In the genomic region with DNA sequence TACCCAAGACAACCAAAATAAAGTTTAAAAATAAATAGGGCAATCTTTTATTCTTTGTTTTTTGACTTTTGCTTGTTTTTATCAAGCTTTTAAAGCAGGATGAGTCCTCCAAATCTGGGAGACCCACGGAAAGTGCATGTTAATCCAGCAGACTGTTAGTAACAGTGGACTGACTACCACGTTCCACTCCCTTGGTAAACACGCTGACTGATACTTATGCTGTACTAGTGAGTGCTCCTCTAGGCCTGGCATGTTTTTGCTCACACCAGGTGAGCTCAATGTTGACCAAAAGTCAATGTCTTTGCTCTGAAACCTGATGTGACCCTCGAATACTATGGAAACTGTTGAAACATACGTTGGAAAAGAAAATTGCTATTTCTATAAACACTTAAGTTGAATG, we compare ENCODE assay signal across 17 cellular contexts.
DNase-seq lines count a peak whose midpoint lies in the region; ATAC-seq and TF ChIP-seq lines count a peak whose summit lies in the region.
"Had no signal": no experiment of that assay in that cellular context is flagged by ENCODE, and none has a peak within 500 bp of the region (broad histone marks: within the 10 kb centered on the region; RNA-seq: fewer than 3 reads in every experiment).

No MANE protein-coding gene starts in this region.

- ATAC-seq in foreskin keratinocyte (no peak), GM21390 (IDR thresholded peaks at IDR 0.05; ENCODE audit: unreplicated experiment) (no peak)

- WGBS in endodermal cell (ENCODE audit: insufficient coverage in 1 of 2, insufficient read length in 1 of 2), 2 experiments = 93 to 95% methylated on average over 5 of the region's 5 CpGs

- H3K4me3 Mint-ChIP-seq in endodermal cell = no peak overlapping the region
- no peak overlapping the region for H3K4me3 Mint-ChIP-seq in progenitor cell of endocrine pancreas (ENCODE audit: low read depth)
- H3K4me3 Mint-ChIP-seq: IgD-negative memory B cell had no signal

- H3K4me1 ChIP-seq in endodermal cell (ENCODE audit: control insufficient read depth, insufficient read depth, low read length) (peaks cover under 1% of the 10 kb centered on the region), foreskin keratinocyte (no peaks in the 10 kb centered on the region)

- H3K4me3 ChIP-seq in endodermal cell (ENCODE audit: low read length) = no peak overlapping the region
- H3K4me3 ChIP-seq: SJSA1 had no signal

- H3K27me3 ChIP-seq in endodermal cell (ENCODE audit: control insufficient read depth, insufficient read depth, low read length, poor library complexity, severe bottlenecking) (no peaks in the 10 kb centered on the region), foreskin keratinocyte (no peaks in the 10 kb centered on the region)
- H3K27me3 ChIP-seq: SJSA1 had no signal

- no peaks in the 10 kb centered on the region for H3K9me3 ChIP-seq in endodermal cell (ENCODE audit: control insufficient read depth, low read length)
- H3K9me3 ChIP-seq: SJSA1 had no signal

- DNase-seq in DMS53 (lab: John Stamatoyannopoulos, UW) (peak; percentile 83), NCI-H69 (lab: John Stamatoyannopoulos, UW) (peak; percentile 60), endodermal cell (no peak), progenitor cell of endocrine pancreas (ENCODE audit: low spot score, unreplicated experiment) (no peak), posterior vena cava (ENCODE audit: low spot score) (no peak), foreskin keratinocyte (no peak)
- DNase-seq: C1 segment of cervical spinal cord, COR-L47, DMS79, HCEC 1CT, NCI-H1436 treated with DMSO at 0.1 percent for 48 hours, NCI-H2171, NCI-H510A, OCI-M1 had no signal

- no peak for TF ChIP-seq CTCF in endodermal cell (conservative IDR thresholded peaks at IDR 0.05)
- no peak for TF ChIP-seq CTCF in progenitor cell of endocrine pancreas (IDR thresholded peaks at IDR 0.05; ENCODE audit: unreplicated experiment)
- no peak for TF ChIP-seq CTCF in foreskin keratinocyte (conservative IDR thresholded peaks at IDR 0.05)

- H3K36me3 Mint-ChIP-seq in endodermal cell (ENCODE audit: low read depth) (peaks cover 43% of the 10 kb centered on the region), progenitor cell of endocrine pancreas (ENCODE audit: insufficient read depth) (peaks cover 36% of the 10 kb centered on the region)

- H3K36me3 ChIP-seq in endodermal cell (ENCODE audit: control insufficient read depth, insufficient read depth, low read length) = peaks cover 65% of the 10 kb centered on the region
- H3K36me3 ChIP-seq: SJSA1 had no signal

- intact Hi-C loops in posterior vena cava (cut with DNase I) = no loop called here

- H3K9me3 Mint-ChIP-seq in endodermal cell = no peaks in the 10 kb centered on the region
- no peaks in the 10 kb centered on the region for H3K9me3 Mint-ChIP-seq in progenitor cell of endocrine pancreas (ENCODE audit: low read depth)
- H3K9me3 Mint-ChIP-seq: IgD-negative memory B cell had no signal

- H3K27me3 Mint-ChIP-seq in endodermal cell (ENCODE audit: insufficient read depth) (no peaks in the 10 kb centered on the region), progenitor cell of endocrine pancreas (no peaks in the 10 kb centered on the region)
- H3K27me3 Mint-ChIP-seq: IgD-negative memory B cell had no signal

- no peak overlapping the region for H3K9ac ChIP-seq in endodermal cell (ENCODE audit: extremely low read depth, low read length, poor library complexity, severe bottlenecking)

- peaks cover 10% of the 10 kb centered on the region for H3K4me1 Mint-ChIP-seq in endodermal cell
- H3K4me1 Mint-ChIP-seq in progenitor cell of endocrine pancreas (ENCODE audit: low read depth) = peaks cover 11% of the 10 kb centered on the region
- H3K4me1 Mint-ChIP-seq: IgD-negative memory B cell had no signal

- H3K27ac ChIP-seq in endodermal cell (ENCODE audit: low read depth, low read length) (no peak overlapping the region), foreskin keratinocyte (no peak overlapping the region)
- H3K27ac ChIP-seq: SJSA1 had no signal

- H3K27ac Mint-ChIP-seq in endodermal cell (peak overlapping the region; percentile 53), progenitor cell of endocrine pancreas (peak overlapping the region; percentile 56)
- H3K27ac Mint-ChIP-seq: IgD-negative memory B cell had no signal

Comparison
In these comparisons a context has a peak if more than half of its experiments do, and no peak if none do; other contexts are left out.
1. DNase-seq: peak in DMS53 (single experiment) and NCI-H69 (single experiment); none in endodermal cell (single experiment), progenitor cell of endocrine pancreas (single experiment), posterior vena cava (single experiment) and foreskin keratinocyte (0 of 2).